In the genomic region with DNA sequence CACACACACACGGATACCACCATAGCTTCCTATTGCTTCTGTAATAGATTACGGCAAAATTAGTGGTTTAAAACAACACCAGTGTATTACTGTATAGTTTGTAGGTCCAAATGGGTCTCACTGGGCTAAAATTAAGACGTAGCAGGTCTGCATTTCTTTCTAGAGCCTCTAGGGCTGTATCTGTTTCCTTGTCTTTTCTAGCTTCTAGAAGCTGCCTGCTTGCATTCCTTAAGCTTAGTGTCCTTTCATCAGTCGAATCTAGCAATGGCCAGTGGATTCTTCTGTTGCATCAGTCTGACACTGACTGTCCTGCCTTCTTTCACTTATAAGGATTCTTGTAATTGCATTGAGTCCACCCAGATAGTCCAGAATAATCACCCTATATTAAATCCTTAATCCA, we compare ENCODE assay signal across 17 cellular contexts.
"Had no signal": no experiment of that assay in that cellular context is flagged by ENCODE, and none has a peak within 500 bp of the region (broad histone marks: within the 10 kb centered on the region; RNA-seq: fewer than 3 reads in every experiment).

No MANE protein-coding gene starts in this region.

- H3K4me1 Mint-ChIP-seq: activated CD4-positive, alpha-beta T cell treated with anti-CD3 and anti-CD28 coated beads, Interleukin-2, amount 10 ng/mL, durations not matched to agents 7 days and 5 days; activated naive CD8-positive, alpha-beta T cell treated with anti-CD3 and anti-CD28 coated beads, Interleukin-2, amount 50 U/mL, for 24 hours had no signal

- H3K27me3 ChIP-seq: foreskin keratinocyte, right atrium auricular region, transverse colon had no signal

- H3K36me3 ChIP-seq: right atrium auricular region, transverse colon had no signal

- H3K27me3 Mint-ChIP-seq: activated CD4-positive, alpha-beta T cell treated with anti-CD3 and anti-CD28 coated beads, Interleukin-2, amount 10 ng/mL, durations not matched to agents 7 days and 5 days; activated naive CD8-positive, alpha-beta T cell treated with anti-CD3 and anti-CD28 coated beads, Interleukin-2, amount 50 U/mL, for 24 hours; natural killer cell treated with Interleukin-12 subunit alpha and Interleukin-12 subunit beta and Interleukin-15 and Interleukin-18, amount 100 ng/mL, for 72 hours; progenitor cell of endocrine pancreas had no signal

- DNase-seq: activated CD4-positive, alpha-beta T cell treated with anti-CD3 and anti-CD28 coated beads, Interleukin-2, amount 10 ng/mL, durations not matched to agents 7 days and 5 days; activated CD4-positive, CD25-positive, alpha-beta regulatory T cell; activated CD8-positive, alpha-beta memory T cell treated with anti-CD3 and anti-CD28 coated beads for 24 hours; activated naive CD4-positive, alpha-beta T cell treated with Interleukin-2 at 50 U/mL for 16 hours; activated naive CD8-positive, alpha-beta T cell treated with anti-CD3 and anti-CD28 coated beads, Interleukin-2, amount 50 U/mL, for 24 hours; aorta; cortex of kidney; effector CD4-positive, alpha-beta T cell; stimulated activated CD4-positive, alpha-beta T cell treated with anti-CD3 and anti-CD28 coated beads, Interleukin-15, amount 100 ng/mL, for 24 hours; stimulated activated naive CD8-positive, alpha-beta T cell treated with anti-CD3 and anti-CD28 coated beads, Interleukin-15, Interleukin-2, amounts not matched to agents 100 U/mL and 50 U/mL, for 24 hours; SW 1271; transverse colon had no signal

- H3K4me3 Mint-ChIP-seq: activated CD4-positive, alpha-beta T cell treated with anti-CD3 and anti-CD28 coated beads, Interleukin-2, amount 10 ng/mL, durations not matched to agents 7 days and 5 days; activated naive CD8-positive, alpha-beta T cell treated with anti-CD3 and anti-CD28 coated beads, Interleukin-2, amount 50 U/mL, for 24 hours; activated T-helper 1 cell treated with anti-CD3 and anti-CD28 coated beads, Interleukin-12 subunit alpha, Interleukin-12 subunit beta, Interleukin-2, Interleukin-4 antibody, amounts not matched to agents 30 ng/mL and 10 ng/mL and 1 ng/mL, durations not matched to agents 14 hours and 24 hours and 36 hours; natural killer cell treated with Interleukin-12 subunit alpha and Interleukin-12 subunit beta and Interleukin-15 and Interleukin-18, amount 100 ng/mL, for 72 hours had no signal

- H3K4me1 ChIP-seq: foreskin keratinocyte, right atrium auricular region, transverse colon had no signal

- H3K27ac Mint-ChIP-seq: activated CD4-positive, alpha-beta T cell treated with anti-CD3 and anti-CD28 coated beads, Interleukin-2, amount 10 ng/mL, durations not matched to agents 7 days and 5 days; activated naive CD8-positive, alpha-beta T cell treated with anti-CD3 and anti-CD28 coated beads, Interleukin-2, amount 50 U/mL, for 24 hours; activated T-helper 1 cell treated with anti-CD3 and anti-CD28 coated beads, Interleukin-12 subunit alpha, Interleukin-12 subunit beta, Interleukin-2, Interleukin-4 antibody, amounts not matched to agents 30 ng/mL and 10 ng/mL and 1 ng/mL, durations not matched to agents 14 hours and 24 hours and 36 hours; natural killer cell treated with Interleukin-12 subunit alpha and Interleukin-12 subunit beta and Interleukin-15 and Interleukin-18, amount 100 ng/mL, for 72 hours; progenitor cell of endocrine pancreas had no signal

- H3K9me3 Mint-ChIP-seq: activated CD4-positive, alpha-beta T cell treated with anti-CD3 and anti-CD28 coated beads, Interleukin-2, amount 10 ng/mL, durations not matched to agents 7 days and 5 days had no signal

- H3K4me3 ChIP-seq: right atrium auricular region, transverse colon had no signal

- H3K27ac ChIP-seq: foreskin keratinocyte, right atrium auricular region, transverse colon had no signal
